In the genomic region with DNA sequence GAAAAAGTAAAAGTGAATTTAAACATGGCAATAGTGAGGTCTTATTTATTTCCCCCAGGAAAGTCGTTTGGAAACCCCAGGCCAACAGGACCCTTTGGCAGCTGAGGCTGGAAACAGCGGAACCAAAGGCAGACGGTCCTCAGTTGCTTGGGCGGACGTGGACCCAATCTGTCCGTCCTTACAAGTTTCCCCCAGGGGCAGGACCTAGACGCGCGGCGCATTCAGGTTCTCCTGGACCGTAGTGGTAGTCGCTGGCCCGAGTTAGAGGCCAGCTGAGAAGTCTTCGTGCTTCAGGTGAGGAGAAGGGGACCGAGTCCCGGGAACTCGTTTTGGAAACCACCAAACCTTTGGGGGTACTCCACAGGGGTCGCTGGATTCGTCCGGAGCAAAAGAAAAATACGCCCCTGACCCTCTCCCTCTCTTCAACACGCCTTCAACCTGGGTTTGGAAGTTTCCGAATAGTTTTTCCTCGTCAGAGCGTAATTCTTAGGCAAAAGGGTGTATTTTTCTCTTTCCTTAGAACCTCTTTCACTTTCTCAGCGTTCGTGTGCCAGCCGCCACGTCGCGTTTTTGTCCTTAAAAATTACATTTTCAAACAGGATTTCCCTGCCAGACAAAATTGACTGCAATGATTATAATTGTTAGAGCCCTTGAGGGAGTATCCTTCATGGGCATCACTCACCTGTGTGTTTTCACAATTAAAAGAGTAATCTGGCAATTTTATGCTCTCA, we compare ENCODE assay signal across 1 cellular context.
TF ChIP-seq lines count a peak whose summit lies in the region.

No MANE protein-coding gene starts in this region.

TF ChIP-seq in HepG2, 621 proteins besides CTCF, POLR2A, EP300 and RAD21 (continued from another document and continues in another):
- TF ChIP-seq ZBTB34 (CRISPR knock-in tag; IDR thresholded peaks at IDR 0.05) (no peak), HHEX (CRISPR knock-in tag; IDR thresholded peaks at IDR 0.05) (peak; percentile 75), ZNF451 (CRISPR knock-in tag; IDR thresholded peaks at IDR 0.05) (peak; percentile 93), SRSF9 (IDR thresholded peaks at IDR 0.05; ENCODE audit: borderline replicate concordance, insufficient read depth, low read depth, low read length, poor library complexity, severe bottlenecking) (no peak), ZSCAN22 (CRISPR knock-in tag; IDR thresholded peaks at IDR 0.05) (no peak), ZBTB33 (CRISPR knock-in tag; IDR thresholded peaks at IDR 0.05) (peak; percentile 69; the same call in 1 of the 2 replicates), MYNN (CRISPR knock-in tag; IDR thresholded peaks at IDR 0.05; ENCODE audit: low read depth) (peak; percentile 82; the same call in 1 of the 2 replicates), ZFYVE20 (CRISPR knock-in tag; IDR thresholded peaks at IDR 0.05; ENCODE audit: borderline replicate concordance, low read depth) (peak; percentile 66; the same call in 1 of the 2 replicates), ASH2L (IDR thresholded peaks at IDR 0.05; ENCODE audit: insufficient read length, low read depth, low read length) (peak; percentile 100), ZNF878 (CRISPR knock-in tag; IDR thresholded peaks at IDR 0.05) (0 out of 2 replicates have a peak, but pooled peaks have one; percentile 57), PRDM4 (CRISPR knock-in tag; IDR thresholded peaks at IDR 0.05; ENCODE audit: borderline replicate concordance) (0 out of 2 replicates have a peak, but pooled peaks have one; percentile 57), MLLT10 (CRISPR knock-in tag; IDR thresholded peaks at IDR 0.05) (no peak), FOXO1 (CRISPR knock-in tag; IDR thresholded peaks at IDR 0.05) (peak; percentile 75; the same call in 1 of the 2 replicates), ZNF746 (CRISPR knock-in tag; IDR thresholded peaks at IDR 0.05) (peak; percentile 79), DMAP1 (CRISPR knock-in tag; IDR thresholded peaks at IDR 0.05) (peak; percentile 95), REL (CRISPR knock-in tag; conservative IDR thresholded peaks at IDR 0.05) (no peak), MYC (CRISPR knock-in tag; IDR thresholded peaks at IDR 0.05; ENCODE audit: borderline replicate concordance) (peak; percentile 92), ZNF782 (CRISPR knock-in tag; IDR thresholded peaks at IDR 0.05; ENCODE audit: borderline replicate concordance) (peak; percentile 75; the same call in 1 of the 2 replicates), ZNF816 (CRISPR knock-in tag; IDR thresholded peaks at IDR 0.05; ENCODE audit: borderline replicate concordance) (peak; percentile 25), ZNF615 (CRISPR knock-in tag; IDR thresholded peaks at IDR 0.05; ENCODE audit: borderline replicate concordance) (peak; percentile 88; the same call in 1 of the 2 replicates), CHD4 (IDR thresholded peaks at IDR 0.05; ENCODE audit: borderline replicate concordance, low read length) (no peak), ATF2 (CRISPR knock-in tag; IDR thresholded peaks at IDR 0.05) (peak; percentile 79), MXD1 (CRISPR knock-in tag; IDR thresholded peaks at IDR 0.05) (peak; percentile 80), NBN (conservative IDR thresholded peaks at IDR 0.05) (no peak), SPEN (CRISPR knock-in tag; IDR thresholded peaks at IDR 0.05; ENCODE audit: low read depth) (peak; percentile 97), ZNF20 (CRISPR knock-in tag; IDR thresholded peaks at IDR 0.05) (no peak), ZNF749 (CRISPR knock-in tag; IDR thresholded peaks at IDR 0.05; ENCODE audit: borderline replicate concordance) (no peak), SNRNP70 (IDR thresholded peaks at IDR 0.05; ENCODE audit: low read depth, low read length) (no peak)
- TF ChIP-seq, protein P1, sequence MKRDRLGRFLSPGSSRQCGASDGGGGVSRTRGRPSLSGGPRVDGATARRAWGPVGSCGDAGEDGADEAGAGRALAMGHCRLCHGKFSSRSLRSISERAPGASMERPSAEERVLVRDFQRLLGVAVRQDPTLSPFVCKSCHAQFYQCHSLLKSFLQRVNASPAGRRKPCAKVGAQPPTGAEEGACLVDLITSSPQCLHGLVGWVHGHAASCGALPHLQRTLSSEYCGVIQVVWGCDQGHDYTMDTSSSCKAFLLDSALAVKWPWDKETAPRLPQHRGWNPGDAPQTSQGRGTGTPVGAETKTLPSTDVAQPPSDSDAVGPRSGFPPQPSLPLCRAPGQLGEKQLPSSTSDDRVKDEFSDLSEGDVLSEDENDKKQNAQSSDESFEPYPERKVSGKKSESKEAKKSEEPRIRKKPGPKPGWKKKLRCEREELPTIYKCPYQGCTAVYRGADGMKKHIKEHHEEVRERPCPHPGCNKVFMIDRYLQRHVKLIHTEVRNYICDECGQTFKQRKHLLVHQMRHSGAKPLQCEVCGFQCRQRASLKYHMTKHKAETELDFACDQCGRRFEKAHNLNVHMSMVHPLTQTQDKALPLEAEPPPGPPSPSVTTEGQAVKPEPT (CRISPR knock-in tag; IDR thresholded peaks at IDR 0.05; ENCODE audit: low read depth): 0 out of 2 replicates have a peak, but pooled peaks have one; percentile 45
- TF ChIP-seq, protein P2, sequence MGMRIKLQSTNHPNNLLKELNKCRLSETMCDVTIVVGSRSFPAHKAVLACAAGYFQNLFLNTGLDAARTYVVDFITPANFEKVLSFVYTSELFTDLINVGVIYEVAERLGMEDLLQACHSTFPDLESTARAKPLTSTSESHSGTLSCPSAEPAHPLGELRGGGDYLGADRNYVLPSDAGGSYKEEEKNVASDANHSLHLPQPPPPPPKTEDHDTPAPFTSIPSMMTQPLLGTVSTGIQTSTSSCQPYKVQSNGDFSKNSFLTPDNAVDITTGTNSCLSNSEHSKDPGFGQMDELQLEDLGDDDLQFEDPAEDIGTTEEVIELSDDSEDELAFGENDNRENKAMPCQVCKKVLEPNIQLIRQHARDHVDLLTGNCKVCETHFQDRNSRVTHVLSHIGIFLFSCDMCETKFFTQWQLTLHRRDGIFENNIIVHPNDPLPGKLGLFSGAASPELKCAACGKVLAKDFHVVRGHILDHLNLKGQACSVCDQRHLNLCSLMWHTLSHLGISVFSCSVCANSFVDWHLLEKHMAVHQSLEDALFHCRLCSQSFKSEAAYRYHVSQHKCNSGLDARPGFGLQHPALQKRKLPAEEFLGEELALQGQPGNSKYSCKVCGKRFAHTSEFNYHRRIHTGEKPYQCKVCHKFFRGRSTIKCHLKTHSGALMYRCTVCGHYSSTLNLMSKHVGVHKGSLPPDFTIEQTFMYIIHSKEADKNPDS (CRISPR knock-in tag; IDR thresholded peaks at IDR 0.05): peak; percentile 85
- TF ChIP-seq, protein P3, sequence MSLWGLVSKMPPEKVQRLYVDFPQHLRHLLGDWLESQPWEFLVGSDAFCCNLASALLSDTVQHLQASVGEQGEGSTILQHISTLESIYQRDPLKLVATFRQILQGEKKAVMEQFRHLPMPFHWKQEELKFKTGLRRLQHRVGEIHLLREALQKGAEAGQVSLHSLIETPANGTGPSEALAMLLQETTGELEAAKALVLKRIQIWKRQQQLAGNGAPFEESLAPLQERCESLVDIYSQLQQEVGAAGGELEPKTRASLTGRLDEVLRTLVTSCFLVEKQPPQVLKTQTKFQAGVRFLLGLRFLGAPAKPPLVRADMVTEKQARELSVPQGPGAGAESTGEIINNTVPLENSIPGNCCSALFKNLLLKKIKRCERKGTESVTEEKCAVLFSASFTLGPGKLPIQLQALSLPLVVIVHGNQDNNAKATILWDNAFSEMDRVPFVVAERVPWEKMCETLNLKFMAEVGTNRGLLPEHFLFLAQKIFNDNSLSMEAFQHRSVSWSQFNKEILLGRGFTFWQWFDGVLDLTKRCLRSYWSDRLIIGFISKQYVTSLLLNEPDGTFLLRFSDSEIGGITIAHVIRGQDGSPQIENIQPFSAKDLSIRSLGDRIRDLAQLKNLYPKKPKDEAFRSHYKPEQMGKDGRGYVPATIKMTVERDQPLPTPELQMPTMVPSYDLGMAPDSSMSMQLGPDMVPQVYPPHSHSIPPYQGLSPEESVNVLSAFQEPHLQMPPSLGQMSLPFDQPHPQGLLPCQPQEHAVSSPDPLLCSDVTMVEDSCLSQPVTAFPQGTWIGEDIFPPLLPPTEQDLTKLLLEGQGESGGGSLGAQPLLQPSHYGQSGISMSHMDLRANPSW (CRISPR knock-in tag; IDR thresholded peaks at IDR 0.05; ENCODE audit: borderline replicate concordance): no peak
- TF ChIP-seq, protein P4, sequence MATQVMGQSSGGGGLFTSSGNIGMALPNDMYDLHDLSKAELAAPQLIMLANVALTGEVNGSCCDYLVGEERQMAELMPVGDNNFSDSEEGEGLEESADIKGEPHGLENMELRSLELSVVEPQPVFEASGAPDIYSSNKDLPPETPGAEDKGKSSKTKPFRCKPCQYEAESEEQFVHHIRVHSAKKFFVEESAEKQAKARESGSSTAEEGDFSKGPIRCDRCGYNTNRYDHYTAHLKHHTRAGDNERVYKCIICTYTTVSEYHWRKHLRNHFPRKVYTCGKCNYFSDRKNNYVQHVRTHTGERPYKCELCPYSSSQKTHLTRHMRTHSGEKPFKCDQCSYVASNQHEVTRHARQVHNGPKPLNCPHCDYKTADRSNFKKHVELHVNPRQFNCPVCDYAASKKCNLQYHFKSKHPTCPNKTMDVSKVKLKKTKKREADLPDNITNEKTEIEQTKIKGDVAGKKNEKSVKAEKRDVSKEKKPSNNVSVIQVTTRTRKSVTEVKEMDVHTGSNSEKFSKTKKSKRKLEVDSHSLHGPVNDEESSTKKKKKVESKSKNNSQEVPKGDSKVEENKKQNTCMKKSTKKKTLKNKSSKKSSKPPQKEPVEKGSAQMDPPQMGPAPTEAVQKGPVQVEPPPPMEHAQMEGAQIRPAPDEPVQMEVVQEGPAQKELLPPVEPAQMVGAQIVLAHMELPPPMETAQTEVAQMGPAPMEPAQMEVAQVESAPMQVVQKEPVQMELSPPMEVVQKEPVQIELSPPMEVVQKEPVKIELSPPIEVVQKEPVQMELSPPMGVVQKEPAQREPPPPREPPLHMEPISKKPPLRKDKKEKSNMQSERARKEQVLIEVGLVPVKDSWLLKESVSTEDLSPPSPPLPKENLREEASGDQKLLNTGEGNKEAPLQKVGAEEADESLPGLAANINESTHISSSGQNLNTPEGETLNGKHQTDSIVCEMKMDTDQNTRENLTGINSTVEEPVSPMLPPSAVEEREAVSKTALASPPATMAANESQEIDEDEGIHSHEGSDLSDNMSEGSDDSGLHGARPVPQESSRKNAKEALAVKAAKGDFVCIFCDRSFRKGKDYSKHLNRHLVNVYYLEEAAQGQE (IDR thresholded peaks at IDR 0.05; ENCODE audit: borderline replicate concordance in 1 of 2, low read depth in 1 of 2, low read length in 2 of 2): peak in 1 of 2 experiments; percentile 78; a peak in 2 of 4 replicates
